Comparison of ENCODE assay signal across 13 cellular contexts in the genomic region with DNA sequence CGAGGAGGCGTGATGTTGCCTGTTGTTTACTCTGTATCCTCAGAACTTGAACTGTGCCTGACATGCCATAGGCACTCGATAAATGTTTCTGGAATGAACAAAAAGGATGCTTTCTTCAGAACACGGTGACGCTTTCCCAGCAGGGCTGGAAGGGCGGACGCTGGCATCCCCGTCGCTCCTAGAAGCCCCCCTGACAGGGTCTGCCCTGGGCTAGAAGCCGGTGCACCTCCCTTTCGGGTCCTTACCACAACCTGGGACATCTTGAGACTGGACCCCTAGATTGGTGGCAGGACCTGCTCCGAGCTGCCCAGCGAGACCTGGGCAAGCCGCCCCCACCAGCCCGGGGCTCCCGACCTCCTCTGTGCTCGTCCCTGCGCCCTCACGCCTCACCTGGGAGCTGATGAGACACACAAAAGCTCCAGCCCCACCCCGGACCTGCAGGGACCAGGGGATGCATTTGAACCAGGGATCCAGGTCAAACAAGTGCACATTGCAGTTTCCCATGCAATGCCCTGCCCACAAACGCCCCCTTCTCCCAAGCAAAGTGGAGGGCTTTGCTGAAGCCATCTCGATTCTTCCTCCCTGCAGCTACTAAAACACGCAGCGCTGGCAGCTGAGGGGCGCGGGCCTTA.
A peak's percentile ranks its signal among the peaks of the same experiment; 100 is the strongest.
DNase-seq lines count a peak whose midpoint lies in the region; ATAC-seq and TF ChIP-seq lines count a peak whose summit lies in the region.
"Had no signal": no experiment of that assay in that cellular context is flagged by ENCODE, and none has a peak within 500 bp of the region (broad histone marks: within the 10 kb centered on the region; RNA-seq: fewer than 3 reads in every experiment).

No MANE protein-coding gene starts in this region.

- ATAC-seq in GM23338 (no peak), RWPE2 (ENCODE audit: low read depth) (no peak), heart right ventricle (no peak)
- ATAC-seq: CD8-positive, alpha-beta T cell; T-cell had no signal

- H3K4me3 ChIP-seq in GM23338: no peak overlapping the region
- H3K4me3 ChIP-seq in RWPE2 (ENCODE audit: severe bottlenecking): no peak overlapping the region
- no peak overlapping the region for H3K4me3 ChIP-seq in heart right ventricle
- H3K4me3 ChIP-seq in skin epidermis: peak overlapping the region in 2 of 7 experiments; percentile 14 to 28
- H3K4me3 ChIP-seq in mesenchymal stem cell (ENCODE audit: insufficient read depth in 1 of 2, low read depth in 1 of 2, low read length in 2 of 2): no peak overlapping the region

- H2BK5ac ChIP-seq in mesenchymal stem cell (ENCODE audit: low read depth, low read length, poor library complexity, severe bottlenecking): no peak overlapping the region

- no peak overlapping the region for H3K9ac ChIP-seq in mesenchymal stem cell (ENCODE audit: low read length)

- H4K8ac ChIP-seq in mesenchymal stem cell (ENCODE audit: low read length): no peak overlapping the region

- H3K9me2 ChIP-seq in GM23338 (ENCODE audit: insufficient read depth): no peaks in the 10 kb centered on the region

- no peak overlapping the region for H3K23ac ChIP-seq in mesenchymal stem cell (ENCODE audit: low read length in 2 of 2)

- no peak overlapping the region for H3K4ac ChIP-seq in mesenchymal stem cell (ENCODE audit: low read depth in 1 of 2, low read length in 2 of 2)

- H3K4me1 ChIP-seq in GM23338 (ENCODE audit: insufficient read depth) (0 out of 2 replicates have a peak, but pooled peaks cover 10% of the 10 kb centered on the region), RWPE2 (ENCODE audit: insufficient read depth, poor library complexity, severe bottlenecking) (peaks cover 15% of the 10 kb centered on the region), heart right ventricle (peaks cover 26 to 79% (median 61%) of the 10 kb centered on the region in 9 donors), mesenchymal stem cell (ENCODE audit: control insufficient read depth, insufficient read depth, low read depth, low read length) (peaks cover 20% of the 10 kb centered on the region)

- peak overlapping the region in 1 of 2 experiments; percentile 65 for H2BK12ac ChIP-seq in mesenchymal stem cell (ENCODE audit: low read length in 2 of 2)

- peaks cover 24% of the 10 kb centered on the region for H3K4me1 Mint-ChIP-seq in GM23338

- no peak overlapping the region for H3K14ac ChIP-seq in mesenchymal stem cell (ENCODE audit: low read length in 2 of 2)

- H3K36me3 ChIP-seq in GM23338 (ENCODE audit: insufficient read depth): no peaks in the 10 kb centered on the region
- no peaks in the 10 kb centered on the region for H3K36me3 ChIP-seq in RWPE2 (ENCODE audit: low read depth)
- H3K36me3 ChIP-seq in heart right ventricle: no peaks in the 10 kb centered on the region
- H3K36me3 ChIP-seq in mesenchymal stem cell (ENCODE audit: control insufficient read depth in 1 of 2, insufficient read depth in 2 of 2, low read depth in 1 of 2, low read length in 2 of 2): no peaks in the 10 kb centered on the region
- H3K36me3 ChIP-seq: brain microvascular endothelial cell had no signal

- WGBS in heart right ventricle, 2 donors: 85 to 90% methylated on average over 25 of the region's 26 CpGs
- 90% methylated on average over 25 of the region's 26 CpGs for WGBS in mesenchymal stem cell

- H2AK5ac ChIP-seq in mesenchymal stem cell (ENCODE audit: low read length, severe bottlenecking): no peak overlapping the region

- H3K9me3 ChIP-seq in RWPE2 (ENCODE audit: severe bottlenecking) (no peaks in the 10 kb centered on the region), heart right ventricle (no peaks in the 10 kb centered on the region), mesenchymal stem cell (ENCODE audit: control insufficient read depth, low read length) (no peaks in the 10 kb centered on the region)

- H3K36me3 Mint-ChIP-seq in GM23338 (ENCODE audit: low read depth): no peaks in the 10 kb centered on the region; the same call in 2 of the 3 replicates
- H3K36me3 Mint-ChIP-seq: CD8-positive, alpha-beta T cell; T-cell had no signal

- H3K27ac Mint-ChIP-seq in GM23338: no peak overlapping the region
- H3K27ac Mint-ChIP-seq: CD8-positive, alpha-beta T cell had no signal

- H3K9me3 Mint-ChIP-seq in GM23338: no peaks in the 10 kb centered on the region
- H3K9me3 Mint-ChIP-seq: CD8-positive, alpha-beta T cell; nephron; T-cell had no signal

- H2BK120ac ChIP-seq in mesenchymal stem cell (ENCODE audit: low read depth, low read length): no peak overlapping the region

- H2BK15ac ChIP-seq in mesenchymal stem cell (ENCODE audit: low read depth, poor library complexity, severe bottlenecking): no peak overlapping the region

- H3K27ac ChIP-seq in GM23338 (ENCODE audit: low read depth): no peak overlapping the region
- H3K27ac ChIP-seq in RWPE2 (ENCODE audit: poor library complexity, severe bottlenecking): no peak overlapping the region
- peak overlapping the region in 8 of 10 donors; percentile 42 to 84 (median 66) for H3K27ac ChIP-seq in heart right ventricle
- peak overlapping the region in 16 of 21 experiments; percentile 25 to 86 (median 68) for H3K27ac ChIP-seq in skin epidermis
- no peak overlapping the region for H3K27ac ChIP-seq in mesenchymal stem cell (ENCODE audit: low read length, poor library complexity, severe bottlenecking)
- H3K27ac ChIP-seq: brain microvascular endothelial cell had no signal

- no peak overlapping the region for H3K18ac ChIP-seq in mesenchymal stem cell (ENCODE audit: low read depth in 1 of 2, low read length in 2 of 2)

- H2AFZ ChIP-seq in GM23338 (peak overlapping the region; percentile 72; the same call in 1 of the 2 replicates), mesenchymal stem cell (ENCODE audit: low read depth, low read length) (no peak overlapping the region)

- no peaks in the 10 kb centered on the region for H3K79me1 ChIP-seq in mesenchymal stem cell (replicated peaks; ENCODE audit: low read length, poor library complexity, severe bottlenecking)

- DNase-seq in GM23338 (ENCODE audit: low spot score) (no peak), RWPE2 (ENCODE audit: low spot score) (peak; percentile 57), heart right ventricle (peak in 1 of 2 donors; percentile 2), mesenchymal stem cell (no peak), NCI-H1105 treated with DMSO at 0.1 percent for 48 hours (lab: John Stamatoyannopoulos, UW) (no peak), Kasumi-1 (lab: John Stamatoyannopoulos, UW) (no peak), NCI-H82 treated with DMSO at 0.1 percent for 48 hours (lab: John Stamatoyannopoulos, UW; ENCODE audit: unreplicated experiment) (no peak)
- DNase-seq: brain microvascular endothelial cell, NCI-H1436 treated with DMSO at 0.1 percent for 48 hours had no signal

- H3K4me3 Mint-ChIP-seq in GM23338: no peak overlapping the region; the same call in 2 of the 3 replicates
- H3K4me3 Mint-ChIP-seq: nephron had no signal

- intact Hi-C loops in heart right ventricle (cut with DNase I): loop anchor here in 2 of 10 donors (10.0 kb wide), 1 partner anchor 130 kb away; a partner anchor contains a TSS

- H3K27me3 Mint-ChIP-seq in GM23338 (ENCODE audit: insufficient read depth, low read depth, poor library complexity): peaks cover 18% of the 10 kb centered on the region
- H3K27me3 Mint-ChIP-seq: T-cell had no signal

- H3K79me2 ChIP-seq in GM23338 (replicated peaks; ENCODE audit: insufficient read depth): no peaks in the 10 kb centered on the region

- H3K4me2 ChIP-seq in GM23338 (no peak overlapping the region), mesenchymal stem cell (ENCODE audit: low read length, poor library complexity, severe bottlenecking) (no peak overlapping the region)

- H4K20me1 ChIP-seq in GM23338 (replicated peaks; ENCODE audit: insufficient read depth): no peaks in the 10 kb centered on the region

- H4K91ac ChIP-seq in mesenchymal stem cell (ENCODE audit: low read length): no peak overlapping the region

- TF ChIP-seq CTCF in GM23338 (conservative IDR thresholded peaks at IDR 0.05; ENCODE audit: low read depth in 2 of 2): no peak
- TF ChIP-seq CTCF in RWPE2 (IDR thresholded peaks at IDR 0.05; ENCODE audit: poor library complexity, severe bottlenecking): no peak
- no peak for TF ChIP-seq CTCF in heart right ventricle (IDR thresholded peaks at IDR 0.05)

- H3K27me3 ChIP-seq in GM23338 (ENCODE audit: insufficient read depth) (no peaks in the 10 kb centered on the region), RWPE2 (ENCODE audit: insufficient read depth, poor library complexity, severe bottlenecking) (no peaks in the 10 kb centered on the region), heart right ventricle (no peaks in the 10 kb centered on the region), mesenchymal stem cell (ENCODE audit: control insufficient read depth in 1 of 2, insufficient read depth in 1 of 2, low read length in 2 of 2) (peaks cover 0 to 6% of the 10 kb centered on the region in 2 experiments)
- H3K27me3 ChIP-seq: brain microvascular endothelial cell had no signal

- H3F3A ChIP-seq in GM23338 (replicated peaks; ENCODE audit: low read depth): no peaks in the 10 kb centered on the region

TF ChIP-seq in GM23338, 12 proteins besides CTCF, POLR2A, EP300 and RAD21 (continues in another document):
- TF ChIP-seq POLR2AphosphoS5 (IDR thresholded peaks at IDR 0.05; ENCODE audit: low read depth): no peak
- TF ChIP-seq, protein P1, sequence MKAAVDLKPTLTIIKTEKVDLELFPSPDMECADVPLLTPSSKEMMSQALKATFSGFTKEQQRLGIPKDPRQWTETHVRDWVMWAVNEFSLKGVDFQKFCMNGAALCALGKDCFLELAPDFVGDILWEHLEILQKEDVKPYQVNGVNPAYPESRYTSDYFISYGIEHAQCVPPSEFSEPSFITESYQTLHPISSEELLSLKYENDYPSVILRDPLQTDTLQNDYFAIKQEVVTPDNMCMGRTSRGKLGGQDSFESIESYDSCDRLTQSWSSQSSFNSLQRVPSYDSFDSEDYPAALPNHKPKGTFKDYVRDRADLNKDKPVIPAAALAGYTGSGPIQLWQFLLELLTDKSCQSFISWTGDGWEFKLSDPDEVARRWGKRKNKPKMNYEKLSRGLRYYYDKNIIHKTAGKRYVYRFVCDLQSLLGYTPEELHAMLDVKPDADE (IDR thresholded peaks at IDR 0.05): no peak
- TF ChIP-seq CREB1 (CRISPR knock-in tag; IDR thresholded peaks at IDR 0.05; ENCODE audit: low read depth): no peak

Comparison
In these comparisons a context has a peak if more than half of its experiments do, and no peak if none do; other contexts are left out.
1. H3K27ac ChIP-seq: peak in heart right ventricle (8 of 10) and skin epidermis (16 of 21); none in GM23338 (single experiment), RWPE2 (single experiment) and mesenchymal stem cell (single experiment).